1 cellular context compared by ENCODE assay signal in the genomic region with DNA sequence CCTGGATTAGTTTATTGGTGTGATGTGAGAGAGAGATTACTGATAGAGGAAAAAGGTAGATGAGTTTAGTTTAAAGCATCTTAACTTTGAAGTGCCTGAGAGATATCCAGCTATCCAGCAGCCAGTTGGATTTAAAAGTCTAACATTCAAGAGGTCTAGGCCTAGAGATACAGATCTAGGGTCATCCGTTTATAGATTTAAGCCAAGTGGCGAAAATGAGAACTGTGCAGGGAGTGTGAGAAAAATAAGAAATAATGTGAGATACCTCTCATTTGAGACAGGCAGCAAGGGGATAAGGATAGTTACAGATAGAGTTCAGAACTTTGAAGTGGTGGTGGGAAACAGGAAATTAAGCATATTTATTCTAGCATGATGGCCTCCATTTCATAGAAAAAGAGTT.
TF ChIP-seq lines count a peak whose summit lies in the region.

No MANE protein-coding gene starts in this region.

TF ChIP-seq in GM23338, 12 proteins besides CTCF, POLR2A, EP300 and RAD21 (continued from another document):
- TF ChIP-seq, protein P1, sequence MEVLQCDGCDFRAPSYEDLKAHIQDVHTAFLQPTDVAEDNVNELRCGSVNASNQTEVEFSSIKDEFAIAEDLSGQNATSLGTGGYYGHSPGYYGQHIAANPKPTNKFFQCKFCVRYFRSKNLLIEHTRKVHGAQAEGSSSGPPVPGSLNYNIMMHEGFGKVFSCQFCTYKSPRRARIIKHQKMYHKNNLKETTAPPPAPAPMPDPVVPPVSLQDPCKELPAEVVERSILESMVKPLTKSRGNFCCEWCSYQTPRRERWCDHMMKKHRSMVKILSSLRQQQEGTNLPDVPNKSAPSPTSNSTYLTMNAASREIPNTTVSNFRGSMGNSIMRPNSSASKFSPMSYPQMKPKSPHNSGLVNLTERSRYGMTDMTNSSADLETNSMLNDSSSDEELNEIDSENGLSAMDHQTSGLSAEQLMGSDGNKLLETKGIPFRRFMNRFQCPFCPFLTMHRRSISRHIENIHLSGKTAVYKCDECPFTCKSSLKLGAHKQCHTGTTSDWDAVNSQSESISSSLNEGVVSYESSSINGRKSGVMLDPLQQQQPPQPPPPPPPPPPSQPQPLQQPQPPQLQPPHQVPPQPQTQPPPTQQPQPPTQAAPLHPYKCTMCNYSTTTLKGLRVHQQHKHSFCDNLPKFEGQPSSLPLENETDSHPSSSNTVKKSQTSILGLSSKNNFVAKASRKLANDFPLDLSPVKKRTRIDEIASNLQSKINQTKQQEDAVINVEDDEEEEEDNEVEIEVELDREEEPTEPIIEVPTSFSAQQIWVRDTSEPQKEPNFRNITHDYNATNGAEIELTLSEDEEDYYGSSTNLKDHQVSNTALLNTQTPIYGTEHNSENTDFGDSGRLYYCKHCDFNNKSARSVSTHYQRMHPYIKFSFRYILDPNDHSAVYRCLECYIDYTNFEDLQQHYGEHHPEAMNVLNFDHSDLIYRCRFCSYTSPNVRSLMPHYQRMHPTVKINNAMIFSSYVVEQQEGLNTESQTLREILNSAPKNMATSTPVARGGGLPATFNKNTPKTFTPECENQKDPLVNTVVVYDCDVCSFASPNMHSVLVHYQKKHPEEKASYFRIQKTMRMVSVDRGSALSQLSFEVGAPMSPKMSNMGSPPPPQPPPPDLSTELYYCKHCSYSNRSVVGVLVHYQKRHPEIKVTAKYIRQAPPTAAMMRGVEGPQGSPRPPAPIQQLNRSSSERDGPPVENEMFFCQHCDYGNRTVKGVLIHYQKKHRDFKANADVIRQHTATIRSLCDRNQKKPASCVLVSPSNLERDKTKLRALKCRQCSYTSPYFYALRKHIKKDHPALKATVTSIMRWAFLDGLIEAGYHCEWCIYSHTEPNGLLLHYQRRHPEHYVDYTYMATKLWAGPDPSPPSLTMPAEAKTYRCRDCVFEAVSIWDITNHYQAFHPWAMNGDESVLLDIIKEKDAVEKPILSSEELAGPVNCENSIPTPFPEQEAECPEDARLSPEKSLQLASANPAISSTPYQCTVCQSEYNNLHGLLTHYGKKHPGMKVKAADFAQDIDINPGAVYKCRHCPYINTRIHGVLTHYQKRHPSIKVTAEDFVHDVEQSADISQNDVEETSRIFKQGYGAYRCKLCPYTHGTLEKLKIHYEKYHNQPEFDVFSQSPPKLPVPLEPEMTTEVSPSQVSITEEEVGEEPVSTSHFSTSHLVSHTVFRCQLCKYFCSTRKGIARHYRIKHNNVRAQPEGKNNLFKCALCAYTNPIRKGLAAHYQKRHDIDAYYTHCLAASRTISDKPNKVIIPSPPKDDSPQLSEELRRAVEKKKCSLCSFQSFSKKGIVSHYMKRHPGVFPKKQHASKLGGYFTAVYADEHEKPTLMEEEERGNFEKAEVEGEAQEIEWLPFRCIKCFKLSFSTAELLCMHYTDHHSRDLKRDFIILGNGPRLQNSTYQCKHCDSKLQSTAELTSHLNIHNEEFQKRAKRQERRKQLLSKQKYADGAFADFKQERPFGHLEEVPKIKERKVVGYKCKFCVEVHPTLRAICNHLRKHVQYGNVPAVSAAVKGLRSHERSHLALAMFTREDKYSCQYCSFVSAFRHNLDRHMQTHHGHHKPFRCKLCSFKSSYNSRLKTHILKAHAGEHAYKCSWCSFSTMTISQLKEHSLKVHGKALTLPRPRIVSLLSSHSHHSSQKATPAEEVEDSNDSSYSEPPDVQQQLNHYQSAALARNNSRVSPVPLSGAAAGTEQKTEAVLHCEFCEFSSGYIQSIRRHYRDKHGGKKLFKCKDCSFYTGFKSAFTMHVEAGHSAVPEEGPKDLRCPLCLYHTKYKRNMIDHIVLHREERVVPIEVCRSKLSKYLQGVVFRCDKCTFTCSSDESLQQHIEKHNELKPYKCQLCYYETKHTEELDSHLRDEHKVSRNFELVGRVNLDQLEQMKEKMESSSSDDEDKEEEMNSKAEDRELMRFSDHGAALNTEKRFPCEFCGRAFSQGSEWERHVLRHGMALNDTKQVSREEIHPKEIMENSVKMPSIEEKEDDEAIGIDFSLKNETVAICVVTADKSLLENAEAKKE (CRISPR knock-in tag; IDR thresholded peaks at IDR 0.05), result no peak
- TF ChIP-seq ZNF331 (CRISPR knock-in tag; IDR thresholded peaks at IDR 0.05; ENCODE audit: low read depth), result no peak
